ENCODE assay signal across 9 cellular contexts in genomic region chr19:40797166-40797962, GRCh38. TPM values are rescaled to one million over a fixed set of nuclear protein-coding genes. Genes with fewer than 3 reads are reported as not detected.
DNase-seq lines count a peak whose midpoint lies in the region; ATAC-seq, FAIRE-seq and TF ChIP-seq lines count a peak whose summit lies in the region.
"Had no signal": no experiment of that assay in that cellular context is flagged by ENCODE, and none has a peak within 500 bp of the region (broad histone marks: within the 10 kb centered on the region; RNA-seq: fewer than 3 reads in every experiment).

No MANE protein-coding gene starts in this region.

- peak overlapping the region; percentile 98 for H3K4me3 Mint-ChIP-seq in T-helper 17 cell

- DNase-seq in GM12892 (ENCODE audit: insufficient read length), result no peak
- no peak for DNase-seq in T-helper 17 cell
- DNase-seq in foreskin fibroblast, result no peak
- no peak for DNase-seq in NCI-H2081 (lab: John Stamatoyannopoulos, UW)
- DNase-seq in COLO829 (ENCODE audit: low spot score), result no peak
- DNase-seq: NCI-H2171 treated with DMSO at 0.1 percent for 48 hours had no signal

- peak; percentile 78 for FAIRE-seq in GM12892 (lab: Jason Lieb, UNC)

- peak overlapping the region; percentile 99 for H3K27ac Mint-ChIP-seq in T-helper 17 cell

- H3K9me3 ChIP-seq in T-helper 17 cell (ENCODE audit: control insufficient read depth, low read length, poor library complexity, severe bottlenecking) (no peaks in the 10 kb centered on the region), skeletal muscle tissue (ENCODE audit: control insufficient read depth in 3 of 3, low read length in 3 of 3) (no peaks in the 10 kb centered on the region)

- no peak for TF ChIP-seq CTCF in foreskin fibroblast (IDR thresholded peaks at IDR 0.05; ENCODE audit: low read depth, low read length)

- H3K4me1 Mint-ChIP-seq in T-helper 17 cell, result peaks cover 29% of the 10 kb centered on the region

- no peaks in the 10 kb centered on the region for H3K27me3 ChIP-seq in skeletal muscle tissue (ENCODE audit: control insufficient read depth in 3 of 3, insufficient read depth in 3 of 3, low read length in 3 of 3)

- peak overlapping the region in 2 of 3 donors; percentile 69 to 86 for H3K9ac ChIP-seq in skeletal muscle tissue (ENCODE audit: low read depth in 1 of 3, low read length in 3 of 3)

- peaks cover 11% of the 10 kb centered on the region for H3K36me3 Mint-ChIP-seq in T-helper 17 cell (ENCODE audit: low read depth)

- H3K36me3 ChIP-seq in skeletal muscle tissue (ENCODE audit: control insufficient read depth in 3 of 3, insufficient read depth in 3 of 3, low read length in 3 of 3), result peaks cover 11 to 18% (median 16%) of the 10 kb centered on the region in 3 donors

- ATAC-seq in T-helper 17 cell (no peak), HG02623 (IDR thresholded peaks at IDR 0.05; ENCODE audit: unreplicated experiment) (no peak), HG02588 (IDR thresholded peaks at IDR 0.05; ENCODE audit: unreplicated experiment) (no peak)

- peak overlapping the region; percentile 93 for H3K27ac ChIP-seq in skeletal muscle tissue (ENCODE audit: low read depth, low read length)

- peak overlapping the region; percentile 43 to 56 for H3K4me3 ChIP-seq in foreskin fibroblast (ENCODE audit: low read depth in 1 of 2, low read length in 2 of 2)
- no peak overlapping the region for H3K4me3 ChIP-seq in skeletal muscle tissue (ENCODE audit: low read length in 3 of 3)

- H3K27me3 Mint-ChIP-seq in T-helper 17 cell, result no peaks in the 10 kb centered on the region

- no peak for TF ChIP-seq POLR2A in GM12892 (IDR thresholded peaks at IDR 0.05; ENCODE audit: low read depth, low read length)

- peaks cover 30 to 33% (median 30%) of the 10 kb centered on the region in 3 donors for H3K4me1 ChIP-seq in skeletal muscle tissue (ENCODE audit: control insufficient read depth in 3 of 3, insufficient read depth in 3 of 3, low read length in 3 of 3)

RNA-seq across cellular contexts. Expression of gene EGLN2, which starts 1.6 kb away (rescaled TPM):
- polyA plus RNA-seq in GM12892 (2012; ENCODE audit: missing spikeins), result 41.3 TPM
- total RNA-seq in T-helper 17 cell (100 to 1,000 TPM; 112 to 131 TPM), skeletal muscle tissue (37.1 TPM)

RNA-seq across cellular contexts. Expression of gene RAB4B, which starts 19.3 kb away (rescaled TPM):
- 19.0 TPM for polyA plus RNA-seq in GM12892 (2012; ENCODE audit: missing spikeins)
- total RNA-seq in T-helper 17 cell (10 to 100 TPM; 52.4 to 55.4 TPM), skeletal muscle tissue (2.1 TPM)

RNA-seq across cellular contexts. Expression of gene MIA, which starts 22.0 kb away (rescaled TPM):
- polyA plus RNA-seq in GM12892 (2012; ENCODE audit: missing spikeins), result 2.0 TPM
- not detected for total RNA-seq in T-helper 17 cell
- total RNA-seq in skeletal muscle tissue, result 2.1 TPM

RNA-seq across cellular contexts. Expression of gene SNRPA, which starts 46.4 kb away (rescaled TPM):
- polyA plus RNA-seq in GM12892 (2012; ENCODE audit: missing spikeins), result 122 TPM
- 10 to 100 TPM; 67.3 to 81.8 TPM for total RNA-seq in T-helper 17 cell
- total RNA-seq in skeletal muscle tissue, result 7.8 TPM

RNA-seq across cellular contexts. Expression of gene ACTMAP, which starts 47.1 kb away (rescaled TPM):
- 9.3 TPM for polyA plus RNA-seq in GM12892 (2012; ENCODE audit: missing spikeins)
- 1 to 10 TPM; 6.7 to 7.8 TPM for total RNA-seq in T-helper 17 cell
- under 0.01 TPM for total RNA-seq in skeletal muscle tissue

Comparison
In these comparisons a context has a peak if more than half of its experiments do, and no peak if none do; other contexts are left out.
1. H3K4me3 ChIP-seq: peak in foreskin fibroblast (2 of 2); none in skeletal muscle tissue (0 of 3).
2. RNA of gene RAB4B, which starts 19.3 kb away (total RNA-seq): 52.4 to 55.4 TPM in T-helper 17 cell; 2.1 TPM in skeletal muscle tissue (single experiment); every median in the first group is over 10 times any median in the second.